1 cellular context compared by ENCODE assay signal in the genomic region with DNA sequence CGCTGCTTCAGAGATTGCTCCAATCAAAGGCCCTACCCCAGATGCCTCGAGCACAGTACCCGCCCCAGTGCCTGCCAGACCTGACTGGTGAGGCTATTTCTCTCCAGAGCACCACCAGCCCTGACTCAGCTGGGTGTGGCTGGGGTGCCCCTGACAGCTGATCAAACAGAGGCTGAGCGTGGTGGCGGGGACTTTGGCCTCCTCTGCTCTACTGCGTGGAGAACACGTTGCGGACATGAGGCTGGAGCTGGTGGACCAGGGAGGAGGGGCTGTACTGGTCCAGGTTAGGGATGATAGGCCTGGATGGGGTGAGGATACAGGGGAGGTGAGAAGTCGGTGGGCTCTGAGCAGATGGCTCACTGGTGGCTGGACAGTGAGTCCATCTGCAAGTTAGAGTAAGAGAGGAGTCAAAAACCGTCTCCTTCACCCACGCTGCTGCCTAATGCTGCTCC.
A peak's percentile ranks its signal among the peaks of the same experiment; 100 is the strongest.
TF ChIP-seq lines count a peak whose summit lies in the region.

No MANE protein-coding gene starts in this region.

TF ChIP-seq in A549, 52 proteins besides CTCF, POLR2A, EP300 and RAD21 (continued from another document):
- TF ChIP-seq KDM1A (IDR thresholded peaks at IDR 0.05; ENCODE audit: low read depth), result no peak
- no peak for TF ChIP-seq CBX8 (IDR thresholded peaks at IDR 0.05)
- TF ChIP-seq ZC3H11A (IDR thresholded peaks at IDR 0.05), result no peak
- no peak for TF ChIP-seq TFCP2L1 (CRISPR knock-in tag; IDR thresholded peaks at IDR 0.05)
- TF ChIP-seq ZFP36 (IDR thresholded peaks at IDR 0.05; ENCODE audit: borderline replicate concordance, partially characterized antibody), result no peak
- TF ChIP-seq MAFK (IDR thresholded peaks at IDR 0.05; ENCODE audit: partially characterized antibody), result peak; percentile 12
- no peak for TF ChIP-seq EHMT2 (IDR thresholded peaks at IDR 0.05; ENCODE audit: low read depth)
- TF ChIP-seq PBX3 (IDR thresholded peaks at IDR 0.05), result peak; percentile 84
- no peak for TF ChIP-seq HOXA7 (CRISPR knock-in tag; IDR thresholded peaks at IDR 0.05)
- no peak for TF ChIP-seq CBX2 (IDR thresholded peaks at IDR 0.05; ENCODE audit: borderline replicate concordance, low read depth)
- TF ChIP-seq ELK1 (IDR thresholded peaks at IDR 0.05; ENCODE audit: low read depth, low read length), result no peak
- TF ChIP-seq KDM5A (IDR thresholded peaks at IDR 0.05), result no peak
- TF ChIP-seq RCOR1 (IDR thresholded peaks at IDR 0.05; ENCODE audit: low read depth, low read length), result no peak
- no peak for TF ChIP-seq FOSL2 (IDR thresholded peaks at IDR 0.05)
- peak; percentile 69 for TF ChIP-seq FOSL2 (CRISPR knock-in tag; IDR thresholded peaks at IDR 0.05)
- TF ChIP-seq FOXS1 (CRISPR knock-in tag; IDR thresholded peaks at IDR 0.05), result no peak
- TF ChIP-seq EHF (CRISPR knock-in tag; IDR thresholded peaks at IDR 0.05), result no peak
- TF ChIP-seq JUNB (IDR thresholded peaks at IDR 0.05), result no peak
- TF ChIP-seq, protein P1, sequence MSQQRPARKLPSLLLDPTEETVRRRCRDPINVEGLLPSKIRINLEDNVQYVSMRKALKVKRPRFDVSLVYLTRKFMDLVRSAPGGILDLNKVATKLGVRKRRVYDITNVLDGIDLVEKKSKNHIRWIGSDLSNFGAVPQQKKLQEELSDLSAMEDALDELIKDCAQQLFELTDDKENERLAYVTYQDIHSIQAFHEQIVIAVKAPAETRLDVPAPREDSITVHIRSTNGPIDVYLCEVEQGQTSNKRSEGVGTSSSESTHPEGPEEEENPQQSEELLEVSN (IDR thresholded peaks at IDR 0.05; ENCODE audit: borderline replicate concordance, low read depth), result peak; percentile 76
- no peak for TF ChIP-seq USF2 (IDR thresholded peaks at IDR 0.05)
- TF ChIP-seq POLR2AphosphoS2 (conservative IDR thresholded peaks at IDR 0.05; ENCODE audit: low read length), result no peak
- no peak for TF ChIP-seq ZNF302 (CRISPR knock-in tag; IDR thresholded peaks at IDR 0.05)
- no peak for TF ChIP-seq HEYL (CRISPR knock-in tag; IDR thresholded peaks at IDR 0.05)
- no peak for TF ChIP-seq CHD2 (IDR thresholded peaks at IDR 0.05; ENCODE audit: low read length, partially characterized antibody)
- TF ChIP-seq MAZ (IDR thresholded peaks at IDR 0.05; ENCODE audit: borderline replicate concordance, low read depth, low read length), result no peak
- TF ChIP-seq HOXB13 (CRISPR knock-in tag; IDR thresholded peaks at IDR 0.05; ENCODE audit: low read depth), result no peak
- TF ChIP-seq FOSB (CRISPR knock-in tag; IDR thresholded peaks at IDR 0.05), result no peak
- no peak for TF ChIP-seq NR3C1 (IDR thresholded peaks at IDR 0.05)
- no peak for TF ChIP-seq RNF2 (IDR thresholded peaks at IDR 0.05; ENCODE audit: borderline replicate concordance, low read depth)
- TF ChIP-seq JUN (IDR thresholded peaks at IDR 0.05), result 0 out of 5 replicates have a peak, but pooled peaks of 1 of the 2 experiments have one; percentile 32
- TF ChIP-seq ZSCAN20 (CRISPR knock-in tag; IDR thresholded peaks at IDR 0.05), result no peak
- TF ChIP-seq SMC3 (IDR thresholded peaks at IDR 0.05), result no peak
- no peak for TF ChIP-seq BHLHE40 (IDR thresholded peaks at IDR 0.05; ENCODE audit: low read depth, low read length)
- TF ChIP-seq, protein P2, sequence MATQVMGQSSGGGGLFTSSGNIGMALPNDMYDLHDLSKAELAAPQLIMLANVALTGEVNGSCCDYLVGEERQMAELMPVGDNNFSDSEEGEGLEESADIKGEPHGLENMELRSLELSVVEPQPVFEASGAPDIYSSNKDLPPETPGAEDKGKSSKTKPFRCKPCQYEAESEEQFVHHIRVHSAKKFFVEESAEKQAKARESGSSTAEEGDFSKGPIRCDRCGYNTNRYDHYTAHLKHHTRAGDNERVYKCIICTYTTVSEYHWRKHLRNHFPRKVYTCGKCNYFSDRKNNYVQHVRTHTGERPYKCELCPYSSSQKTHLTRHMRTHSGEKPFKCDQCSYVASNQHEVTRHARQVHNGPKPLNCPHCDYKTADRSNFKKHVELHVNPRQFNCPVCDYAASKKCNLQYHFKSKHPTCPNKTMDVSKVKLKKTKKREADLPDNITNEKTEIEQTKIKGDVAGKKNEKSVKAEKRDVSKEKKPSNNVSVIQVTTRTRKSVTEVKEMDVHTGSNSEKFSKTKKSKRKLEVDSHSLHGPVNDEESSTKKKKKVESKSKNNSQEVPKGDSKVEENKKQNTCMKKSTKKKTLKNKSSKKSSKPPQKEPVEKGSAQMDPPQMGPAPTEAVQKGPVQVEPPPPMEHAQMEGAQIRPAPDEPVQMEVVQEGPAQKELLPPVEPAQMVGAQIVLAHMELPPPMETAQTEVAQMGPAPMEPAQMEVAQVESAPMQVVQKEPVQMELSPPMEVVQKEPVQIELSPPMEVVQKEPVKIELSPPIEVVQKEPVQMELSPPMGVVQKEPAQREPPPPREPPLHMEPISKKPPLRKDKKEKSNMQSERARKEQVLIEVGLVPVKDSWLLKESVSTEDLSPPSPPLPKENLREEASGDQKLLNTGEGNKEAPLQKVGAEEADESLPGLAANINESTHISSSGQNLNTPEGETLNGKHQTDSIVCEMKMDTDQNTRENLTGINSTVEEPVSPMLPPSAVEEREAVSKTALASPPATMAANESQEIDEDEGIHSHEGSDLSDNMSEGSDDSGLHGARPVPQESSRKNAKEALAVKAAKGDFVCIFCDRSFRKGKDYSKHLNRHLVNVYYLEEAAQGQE (IDR thresholded peaks at IDR 0.05), result no peak
- TF ChIP-seq HDAC2 (IDR thresholded peaks at IDR 0.05), result no peak
- TF ChIP-seq, protein P3, sequence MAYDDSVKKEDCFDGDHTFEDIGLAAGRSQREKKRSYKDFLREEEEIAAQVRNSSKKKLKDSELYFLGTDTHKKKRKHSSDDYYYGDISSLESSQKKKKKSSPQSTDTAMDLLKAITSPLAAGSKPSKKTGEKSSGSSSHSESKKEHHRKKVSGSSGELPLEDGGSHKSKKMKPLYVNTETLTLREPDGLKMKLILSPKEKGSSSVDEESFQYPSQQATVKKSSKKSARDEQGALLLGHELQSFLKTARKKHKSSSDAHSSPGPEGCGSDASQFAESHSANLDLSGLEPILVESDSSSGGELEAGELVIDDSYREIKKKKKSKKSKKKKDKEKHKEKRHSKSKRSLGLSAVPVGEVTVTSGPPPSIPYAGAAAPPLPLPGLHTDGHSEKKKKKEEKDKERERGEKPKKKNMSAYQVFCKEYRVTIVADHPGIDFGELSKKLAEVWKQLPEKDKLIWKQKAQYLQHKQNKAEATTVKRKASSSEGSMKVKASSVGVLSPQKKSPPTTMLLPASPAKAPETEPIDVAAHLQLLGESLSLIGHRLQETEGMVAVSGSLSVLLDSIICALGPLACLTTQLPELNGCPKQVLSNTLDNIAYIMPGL (CRISPR knock-in tag; IDR thresholded peaks at IDR 0.05; ENCODE audit: borderline replicate concordance), result no peak
- no peak for TF ChIP-seq ESRRA (IDR thresholded peaks at IDR 0.05; ENCODE audit: borderline replicate concordance, low read length)
- no peak for TF ChIP-seq RARB (CRISPR knock-in tag; IDR thresholded peaks at IDR 0.05)
- TF ChIP-seq, protein P4, sequence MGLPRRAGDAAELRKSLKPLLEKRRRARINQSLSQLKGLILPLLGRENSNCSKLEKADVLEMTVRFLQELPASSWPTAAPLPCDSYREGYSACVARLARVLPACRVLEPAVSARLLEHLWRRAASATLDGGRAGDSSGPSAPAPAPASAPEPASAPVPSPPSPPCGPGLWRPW (IDR thresholded peaks at IDR 0.05), result no peak
- no peak for TF ChIP-seq SREBF2 (IDR thresholded peaks at IDR 0.05)
- TF ChIP-seq TP53 (CRISPR knock-in tag; IDR thresholded peaks at IDR 0.05), result no peak
- TF ChIP-seq GATA3 (IDR thresholded peaks at IDR 0.05; ENCODE audit: borderline replicate concordance), result no peak
- TF ChIP-seq NFE2L2 (conservative IDR thresholded peaks at IDR 0.05; ENCODE audit: low read length), result no peak
- no peak for TF ChIP-seq HOXB5 (CRISPR knock-in tag; IDR thresholded peaks at IDR 0.05)
- TF ChIP-seq MYC (IDR thresholded peaks at IDR 0.05; ENCODE audit: borderline replicate concordance, low read length), result peak; percentile 71; the same call in 1 of the 2 replicates
- TF ChIP-seq, protein P5, sequence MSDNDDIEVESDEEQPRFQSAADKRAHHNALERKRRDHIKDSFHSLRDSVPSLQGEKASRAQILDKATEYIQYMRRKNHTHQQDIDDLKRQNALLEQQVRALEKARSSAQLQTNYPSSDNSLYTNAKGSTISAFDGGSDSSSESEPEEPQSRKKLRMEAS (IDR thresholded peaks at IDR 0.05), result peak; percentile 91
- TF ChIP-seq RFX5 (IDR thresholded peaks at IDR 0.05), result no peak
- no peak for TF ChIP-seq PHF8 (IDR thresholded peaks at IDR 0.05; ENCODE audit: borderline replicate concordance, low read depth)
- TF ChIP-seq NPAS2 (CRISPR knock-in tag; IDR thresholded peaks at IDR 0.05; ENCODE audit: borderline replicate concordance), result 0 out of 2 replicates have a peak, but pooled peaks have one; percentile 51
- TF ChIP-seq CEBPB (IDR thresholded peaks at IDR 0.05), result no peak
